In genomic region chr3:117688583-117688982, GRCh38 we compare ENCODE assay signal across 22 cellular contexts.
DNase-seq lines count a peak whose midpoint lies in the region; FAIRE-seq and TF ChIP-seq lines count a peak whose summit lies in the region.
"Had no signal": no experiment of that assay in that cellular context is flagged by ENCODE, and none has a peak within 500 bp of the region (broad histone marks: within the 10 kb centered on the region; RNA-seq: fewer than 3 reads in every experiment).

No MANE protein-coding gene starts in this region.

- DNase-seq in DMS53 (lab: John Stamatoyannopoulos, UW): peak; percentile 79
- peak; percentile 47 to 88 (median 87) for DNase-seq in NCI-H1417 (lab: John Stamatoyannopoulos, UW)
- DNase-seq in NCI-H345 (lab: John Stamatoyannopoulos, UW): peak; percentile 69
- no peak for DNase-seq in H1 (ENCODE audit: low read depth in 1 of 2, low spot score in 2 of 2)
- no peak for DNase-seq in nephron progenitor cell
- DNase-seq in ecto neural progenitor cell (ENCODE audit: low spot score): no peak
- no peak for DNase-seq in hepatic stellate cell (ENCODE audit: low spot score)
- no peak for DNase-seq in coronary artery (ENCODE audit: low spot score)
- DNase-seq: activated CD8-positive, alpha-beta memory T cell treated with anti-CD3 and anti-CD28 coated beads for 24 hours; effector CD4-positive, alpha-beta T cell; GDM1; heart left ventricle; mesendoderm; NK-92 treated with Interleukin-12 subunit alpha and Interleukin-12 subunit beta, amount 100 ng/mL, for 24 hours; retina had no signal

- H4K20me1 ChIP-seq in H1 (replicated peaks in 1 of 2; ENCODE audit: control insufficient read depth in 1 of 2, insufficient read depth in 2 of 2, low read length in 2 of 2): no peaks in the 10 kb centered on the region

- WGBS in H1 (ENCODE audit: extremely low coverage in 1 of 2, insufficient coverage in 1 of 2, insufficient read length in 1 of 2, insufficient replicate concordance in 2 of 2, low coverage in 1 of 2, low lambda C conversion rate in 2 of 2, missing lambda C conversion rate in 1 of 2), 2 experiments: 60% methylated on average over 3 of the region's 3 CpGs; no CpG with 5 or more reads in 1 of the 2 experiments

- H4K91ac ChIP-seq in H1 (replicated peaks; ENCODE audit: insufficient read length, low read length): no peak overlapping the region

- no peak for TF ChIP-seq POLR2A in H1 (IDR thresholded peaks at IDR 0.05; ENCODE audit: control extremely low read depth in 1 of 2, low read depth in 2 of 2, low read length in 2 of 2)

- no peaks in the 10 kb centered on the region for H3K9me3 ChIP-seq in H1 (ENCODE audit: insufficient read depth in 2 of 2, low read depth in 1 of 2, low read length in 1 of 2)
- H3K9me3 ChIP-seq: heart left ventricle had no signal

- H3K14ac ChIP-seq in H1 (ENCODE audit: insufficient read length): no peak overlapping the region

- TF ChIP-seq EP300 in H1 (IDR thresholded peaks at IDR 0.05; ENCODE audit: borderline replicate concordance in 1 of 2, low read depth in 2 of 2, low read length in 2 of 2): peak in 1 of 2 experiments; percentile 32; a peak in 1 of 3 replicates

- no peak for TF ChIP-seq CTCF in H1 (IDR thresholded peaks at IDR 0.05; ENCODE audit: control extremely low read depth in 1 of 3, insufficient read depth in 1 of 3, low read depth in 1 of 3, low read length in 3 of 3)
- no peak for TF ChIP-seq CTCF in nephron progenitor cell (IDR thresholded peaks at IDR 0.05)
- no peak for TF ChIP-seq CTCF in coronary artery (IDR thresholded peaks at IDR 0.05)

- no peak overlapping the region for H2BK12ac ChIP-seq in H1 (ENCODE audit: low read depth, low read length)

- no peaks in the 10 kb centered on the region for H3K9me3 Mint-ChIP-seq in nephron progenitor cell
- H3K9me3 Mint-ChIP-seq: neural crest cell had no signal

- H2AFZ ChIP-seq in H1 (ENCODE audit: low read length): no peak overlapping the region

- H3K4me1 ChIP-seq in H1 (replicated peaks in 1 of 4; ENCODE audit: control insufficient read depth in 3 of 4, insufficient read depth in 4 of 4, low read length in 3 of 4): peaks cover 0 to 5% (median 0%) of the 10 kb centered on the region in 4 experiments; a peak in 2 of 7 replicates
- H3K4me1 ChIP-seq: heart left ventricle had no signal

- no peaks in the 10 kb centered on the region for H3K23me2 ChIP-seq in H1 (ENCODE audit: low read depth, low read length)

- H3K36me3 ChIP-seq in H1 (ENCODE audit: control insufficient read depth in 2 of 4, insufficient read depth in 4 of 4, low read length in 3 of 4): no peaks in the 10 kb centered on the region
- H3K36me3 ChIP-seq: heart left ventricle had no signal

- H3K9ac ChIP-seq in H1 (replicated peaks in 1 of 4; ENCODE audit: extremely low read depth in 1 of 4, low read depth in 3 of 4, low read length in 3 of 4): no peak overlapping the region

- CTCF ChIA-PET in H1 (lab: Charles Lee; ENCODE audit: partially characterized antibody): interaction anchor here (0.9 to 1.4 kb wide), 2 partner anchors 31 to 34 kb away, joined by 3 read pairs; no protein-coding TSS in a partner anchor

- H2BK20ac ChIP-seq in H1 (ENCODE audit: low read length): no peak overlapping the region

- H3K4me1 Mint-ChIP-seq in nephron progenitor cell: peaks cover 10% of the 10 kb centered on the region
- H3K4me1 Mint-ChIP-seq: activated T-helper 17 cell treated with anti-CD3 and anti-CD28 coated beads, Interleukin-2, amount 50 U/mL, for 72 hours; neural crest cell had no signal

- no peaks in the 10 kb centered on the region for H3K27me3 ChIP-seq in H1 (replicated peaks in 1 of 4; ENCODE audit: control insufficient read depth in 3 of 4, extremely low read depth in 1 of 4, insufficient read depth in 3 of 4, low read length in 3 of 4)
- H3K27me3 ChIP-seq: heart left ventricle had no signal

- no peak overlapping the region for H4K5ac ChIP-seq in H1 (ENCODE audit: insufficient read length, low read depth, low read length)

- no peaks in the 10 kb centered on the region for H3K27me3 Mint-ChIP-seq in nephron progenitor cell (ENCODE audit: low read depth, poor library complexity)
- H3K27me3 Mint-ChIP-seq: activated T-helper 17 cell treated with anti-CD3 and anti-CD28 coated beads, Interleukin-2, amount 50 U/mL, for 72 hours had no signal

- H3K56ac ChIP-seq in H1 (replicated peaks; ENCODE audit: insufficient read length, low read depth, low read length): no peak overlapping the region

- no peak overlapping the region for H3K4me2 ChIP-seq in H1 (ENCODE audit: insufficient read depth in 1 of 2, low read depth in 2 of 2, low read length in 2 of 2)

- no peaks in the 10 kb centered on the region for H3K79me2 ChIP-seq in H1 (ENCODE audit: control insufficient read depth in 1 of 2, insufficient read depth in 2 of 2, low read length in 2 of 2)

- H3K27ac ChIP-seq in H1 (ENCODE audit: low read depth, low read length): no peak overlapping the region
- no peak overlapping the region for H3K27ac ChIP-seq in coronary artery
- H3K27ac ChIP-seq: heart left ventricle, RWPE1, VCaP had no signal

- no peak overlapping the region for H2BK15ac ChIP-seq in H1 (ENCODE audit: low read length)

- POLR2A ChIA-PET in H1 (lab: Charles Lee; ENCODE audit: partially characterized antibody): no interaction called here

- H2BK5ac ChIP-seq in H1 (ENCODE audit: low read depth, low read length): no peak overlapping the region

- H3K27ac Mint-ChIP-seq in nephron progenitor cell: no peak overlapping the region
- H3K27ac Mint-ChIP-seq: activated T-helper 17 cell treated with anti-CD3 and anti-CD28 coated beads, Interleukin-2, amount 50 U/mL, for 72 hours had no signal

- no peak overlapping the region for H3K4me3 Mint-ChIP-seq in nephron progenitor cell
- H3K4me3 Mint-ChIP-seq: activated T-helper 17 cell treated with anti-CD3 and anti-CD28 coated beads, Interleukin-2, amount 50 U/mL, for 72 hours; neural crest cell had no signal

- H2BK120ac ChIP-seq in H1 (replicated peaks; ENCODE audit: low read depth, low read length): no peak overlapping the region

- H3K4ac ChIP-seq in H1 (replicated peaks; ENCODE audit: insufficient read length, low read depth, low read length): no peak overlapping the region

- H2AK5ac ChIP-seq in H1 (ENCODE audit: low read depth, low read length): no peak overlapping the region

- TF ChIP-seq RAD21 in H1 (IDR thresholded peaks at IDR 0.05 in 1 of 2, conservative IDR thresholded peaks at IDR 0.05 in 1 of 2; ENCODE audit: low read depth in 2 of 2, low read length in 2 of 2): no peak

- no peak overlapping the region for H3K23ac ChIP-seq in H1 (ENCODE audit: insufficient read length)

- FAIRE-seq in H1 (lab: Jason Lieb, UNC): no peak
- FAIRE-seq: GM12891, HTR-8/SVneo, keratinocyte had no signal

- H4K8ac ChIP-seq in H1 (ENCODE audit: extremely low read depth, insufficient read depth, low read length): no peak overlapping the region

- no peak overlapping the region for H3K18ac ChIP-seq in H1 (ENCODE audit: extremely low read depth, low read length)

- no peaks in the 10 kb centered on the region for H3K36me3 Mint-ChIP-seq in nephron progenitor cell (ENCODE audit: low read depth)

- no peaks in the 10 kb centered on the region for H3K79me1 ChIP-seq in H1 (ENCODE audit: low read depth, low read length)

- H3K4me3 ChIP-seq in H1 (ENCODE audit: extremely low read depth in 1 of 4, insufficient read depth in 2 of 4, low read depth in 3 of 4, low read length in 4 of 4): no peak overlapping the region
- no peak overlapping the region for H3K4me3 ChIP-seq in coronary artery
- H3K4me3 ChIP-seq: heart left ventricle had no signal

TF ChIP-seq in H1, 55 proteins besides CTCF, POLR2A, EP300 and RAD21:
- TF ChIP-seq PHF8 (conservative IDR thresholded peaks at IDR 0.05; ENCODE audit: low read depth, low read length): no peak
- no peak for TF ChIP-seq SP4 (IDR thresholded peaks at IDR 0.05; ENCODE audit: low read length)
- TF ChIP-seq SIN3A (conservative IDR thresholded peaks at IDR 0.05 in 1 of 2, IDR thresholded peaks at IDR 0.05 in 1 of 2; ENCODE audit: low read depth in 1 of 2, low read length in 2 of 2): peak; percentile 94
- TF ChIP-seq TEAD4 (IDR thresholded peaks at IDR 0.05; ENCODE audit: low read depth, low read length): peak; percentile 89
- no peak for TF ChIP-seq GTF2F1 (IDR thresholded peaks at IDR 0.05; ENCODE audit: borderline replicate concordance, low read depth, low read length)
- peak; percentile 49 for TF ChIP-seq CTBP2 (IDR thresholded peaks at IDR 0.05; ENCODE audit: borderline replicate concordance, insufficient read depth, insufficient read length, low read length)
- TF ChIP-seq TCF12 (IDR thresholded peaks at IDR 0.05; ENCODE audit: low read depth, low read length): peak; percentile 80; the same call in 1 of the 2 replicates
- TF ChIP-seq HDAC2 (IDR thresholded peaks at IDR 0.05; ENCODE audit: borderline replicate concordance in 1 of 2, low read depth in 2 of 2, low read length in 2 of 2): peak in 1 of 2 experiments; percentile 75; a peak in 1 of 4 replicates
- TF ChIP-seq YY1 (IDR thresholded peaks at IDR 0.05; ENCODE audit: low read depth, low read length): peak; percentile 46; the same call in 1 of the 2 replicates

Comparison
In these comparisons a context has a peak if more than half of its experiments do, and no peak if none do; other contexts are left out.
1. DNase-seq: peak in DMS53 (single experiment), NCI-H1417 (3 of 3) and NCI-H345 (single experiment); none in H1 (0 of 2), nephron progenitor cell (single experiment), ecto neural progenitor cell (single experiment), hepatic stellate cell (single experiment) and coronary artery (single experiment).